8 cellular contexts compared by ENCODE assay signal in genomic region chr9:135887585-135888050, GRCh38.
DNase-seq lines count a peak whose midpoint lies in the region; ATAC-seq and TF ChIP-seq lines count a peak whose summit lies in the region.

No MANE protein-coding gene starts in this region.

- DNase-seq in RWPE2 (ENCODE audit: low spot score), result no peak
- DNase-seq in NCI-H187 treated with DMSO at 0.1 percent for 48 hours (lab: John Stamatoyannopoulos, UW), result no peak
- no peak for DNase-seq in NCI-H1694 treated with DMSO at 0.1 percent for 48 hours (lab: John Stamatoyannopoulos, UW)
- no peak for DNase-seq in HAP-1 (ENCODE audit: low spot score in 2 of 2)

- in situ Hi-C loops in HAP-1 (cut with MboI; ENCODE audit: low sequenced_read_pairs), result no loop called here

- peak; percentile 54 for ATAC-seq in GM21515 (IDR thresholded peaks at IDR 0.05; ENCODE audit: unreplicated experiment)
- no peak for ATAC-seq in RWPE2 (ENCODE audit: low read depth)

- peaks cover 100% of the 10 kb centered on the region for H4K20me1 ChIP-seq in BLaER1

- H3K4me1 ChIP-seq in BLaER1, result peaks cover 97% of the 10 kb centered on the region
- peaks cover 57% of the 10 kb centered on the region for H3K4me1 ChIP-seq in RWPE2 (ENCODE audit: insufficient read depth, poor library complexity, severe bottlenecking)
- H3K4me1 ChIP-seq in HAP-1, result no peaks in the 10 kb centered on the region

- peak overlapping the region; percentile 89 for H3K27ac ChIP-seq in BLaER1
- H3K27ac ChIP-seq in RWPE2 (ENCODE audit: poor library complexity, severe bottlenecking), result peak overlapping the region; percentile 30

- peaks cover 6% of the 10 kb centered on the region for H3K36me3 ChIP-seq in BLaER1
- H3K36me3 ChIP-seq in RWPE2 (ENCODE audit: low read depth), result no peaks in the 10 kb centered on the region
- peaks cover 3% of the 10 kb centered on the region for H3K36me3 ChIP-seq in HAP-1 (replicated peaks)

- no peaks in the 10 kb centered on the region for H3K27me3 Mint-ChIP-seq in activated naive CD4-positive, alpha-beta T cell treated with anti-CD3 and anti-CD28 coated beads, Interleukin-2, amount 50 U/mL, for 24 hours
- peaks cover 3% of the 10 kb centered on the region for H3K27me3 Mint-ChIP-seq in nephron (ENCODE audit: low read depth)

- H3K4me3 ChIP-seq in BLaER1 (peak overlapping the region; percentile 59), RWPE2 (ENCODE audit: severe bottlenecking) (no peak overlapping the region), HAP-1 (no peak overlapping the region)

- peak overlapping the region; percentile 82 for H3K4me3 Mint-ChIP-seq in activated naive CD4-positive, alpha-beta T cell treated with anti-CD3 and anti-CD28 coated beads, Interleukin-2, amount 50 U/mL, for 24 hours
- no peak overlapping the region for H3K4me3 Mint-ChIP-seq in nephron

- H3K9me3 Mint-ChIP-seq in activated naive CD4-positive, alpha-beta T cell treated with anti-CD3 and anti-CD28 coated beads, Interleukin-2, amount 50 U/mL, for 24 hours, result no peaks in the 10 kb centered on the region
- no peaks in the 10 kb centered on the region for H3K9me3 Mint-ChIP-seq in nephron

- peak overlapping the region; percentile 99 for H3K4me2 ChIP-seq in BLaER1

- peak overlapping the region; percentile 82 for H3K9ac ChIP-seq in BLaER1

- H3K9me3 ChIP-seq in BLaER1 (no peaks in the 10 kb centered on the region), RWPE2 (ENCODE audit: severe bottlenecking) (no peaks in the 10 kb centered on the region), HAP-1 (no peaks in the 10 kb centered on the region)

- TF ChIP-seq CTCF in RWPE2 (IDR thresholded peaks at IDR 0.05; ENCODE audit: poor library complexity, severe bottlenecking) (no peak), nephron (IDR thresholded peaks at IDR 0.05; ENCODE audit: unreplicated experiment in 3 of 3) (no peak)

- peaks cover 88% of the 10 kb centered on the region for H3K4me1 Mint-ChIP-seq in activated naive CD4-positive, alpha-beta T cell treated with anti-CD3 and anti-CD28 coated beads, Interleukin-2, amount 50 U/mL, for 24 hours
- peaks cover 76% of the 10 kb centered on the region for H3K4me1 Mint-ChIP-seq in nephron

- no peaks in the 10 kb centered on the region for H3K36me3 Mint-ChIP-seq in activated naive CD4-positive, alpha-beta T cell treated with anti-CD3 and anti-CD28 coated beads, Interleukin-2, amount 50 U/mL, for 24 hours
- no peaks in the 10 kb centered on the region for H3K36me3 Mint-ChIP-seq in nephron (ENCODE audit: low read depth)

- H3K27ac Mint-ChIP-seq in activated naive CD4-positive, alpha-beta T cell treated with anti-CD3 and anti-CD28 coated beads, Interleukin-2, amount 50 U/mL, for 24 hours, result peak overlapping the region; percentile 78
- H3K27ac Mint-ChIP-seq in nephron, result peak overlapping the region in 2 of 3 experiments; percentile 32 to 36

- no peaks in the 10 kb centered on the region for H3K27me3 ChIP-seq in BLaER1
- no peaks in the 10 kb centered on the region for H3K27me3 ChIP-seq in RWPE2 (ENCODE audit: insufficient read depth, poor library complexity, severe bottlenecking)
- H3K27me3 ChIP-seq in HAP-1 (ENCODE audit: low read depth), result no peaks in the 10 kb centered on the region
